ENCODE assay signal across 17 cellular contexts in genomic region chr10:47298730-47299129, GRCh38. TPM values are rescaled to one million over a fixed set of nuclear protein-coding genes. Genes with fewer than 3 reads are reported as not detected.
A peak's percentile ranks its signal among the peaks of the same experiment; 100 is the strongest.
DNase-seq lines count a peak whose midpoint lies in the region; TF ChIP-seq lines count a peak whose summit lies in the region.
"Had no signal": no experiment of that assay in that cellular context is flagged by ENCODE, and none has a peak within 500 bp of the region (broad histone marks: within the 10 kb centered on the region; RNA-seq: fewer than 3 reads in every experiment).

No MANE protein-coding gene starts in this region.

- no peaks in the 10 kb centered on the region for H3K36me3 Mint-ChIP-seq in activated naive CD8-positive, alpha-beta T cell
- no peaks in the 10 kb centered on the region for H3K36me3 Mint-ChIP-seq in activated naive CD8-positive, alpha-beta T cell treated with anti-CD3 and anti-CD28 coated beads for 36 hours
- no peaks in the 10 kb centered on the region for H3K36me3 Mint-ChIP-seq in neural crest cell (ENCODE audit: low read depth)

- H3K9me3 Mint-ChIP-seq in activated naive CD8-positive, alpha-beta T cell (ENCODE audit: low read depth): no peaks in the 10 kb centered on the region
- H3K9me3 Mint-ChIP-seq in activated naive CD8-positive, alpha-beta T cell treated with anti-CD3 and anti-CD28 coated beads for 36 hours: no peaks in the 10 kb centered on the region
- H3K9me3 Mint-ChIP-seq in neural crest cell: no peaks in the 10 kb centered on the region

- no peak overlapping the region for H3K27ac Mint-ChIP-seq in activated naive CD8-positive, alpha-beta T cell
- no peak overlapping the region for H3K27ac Mint-ChIP-seq in activated naive CD8-positive, alpha-beta T cell treated with anti-CD3 and anti-CD28 coated beads for 36 hours
- H3K27ac Mint-ChIP-seq in neural crest cell (ENCODE audit: unreplicated experiment): no peak overlapping the region

- peak in 1 of 2 donors; percentile 66 for TF ChIP-seq EP300 in tibial nerve (IDR thresholded peaks at IDR 0.05)

- no peaks in the 10 kb centered on the region for H3K9me3 ChIP-seq in tibial nerve
- H3K9me3 ChIP-seq: HAP-1 had no signal

- peaks cover 5% of the 10 kb centered on the region for H3K27me3 Mint-ChIP-seq in activated naive CD8-positive, alpha-beta T cell
- peaks cover 11% of the 10 kb centered on the region for H3K27me3 Mint-ChIP-seq in activated naive CD8-positive, alpha-beta T cell treated with anti-CD3 and anti-CD28 coated beads for 36 hours
- peaks cover 45% of the 10 kb centered on the region for H3K27me3 Mint-ChIP-seq in neural crest cell (ENCODE audit: low read depth)

- H3K27me3 ChIP-seq in tibial nerve: peaks cover 0 to 22% of the 10 kb centered on the region in 2 donors

- H3K27ac ChIP-seq in tibial nerve: peak overlapping the region in 3 of 4 donors; percentile 29 to 77 (median 73)
- H3K27ac ChIP-seq: BLaER1 had no signal

- no peaks in the 10 kb centered on the region for H3K36me3 ChIP-seq in tibial nerve
- H3K36me3 ChIP-seq: BLaER1, HAP-1 had no signal

- H3K4me1 Mint-ChIP-seq in activated naive CD8-positive, alpha-beta T cell (ENCODE audit: low read depth): peaks cover 23% of the 10 kb centered on the region
- peaks cover 22% of the 10 kb centered on the region for H3K4me1 Mint-ChIP-seq in activated naive CD8-positive, alpha-beta T cell treated with anti-CD3 and anti-CD28 coated beads for 36 hours
- peaks cover 58% of the 10 kb centered on the region for H3K4me1 Mint-ChIP-seq in neural crest cell

- no peak for DNase-seq in activated naive CD8-positive, alpha-beta T cell treated with anti-CD3 and anti-CD28 coated beads for 36 hours
- DNase-seq in cerebellar cortex (ENCODE audit: low spot score): peak; percentile 9
- no peak for DNase-seq in neural crest cell (ENCODE audit: low read depth, low spot score)
- DNase-seq in tibial nerve (ENCODE audit: low spot score in 2 of 2): no peak
- DNase-seq in NOMO-1 (lab: John Stamatoyannopoulos, UW; ENCODE audit: unreplicated experiment in 2 of 2): no peak
- DNase-seq in DMS53 (lab: John Stamatoyannopoulos, UW): no peak
- no peak for DNase-seq in ecto neural progenitor cell (ENCODE audit: low spot score)
- DNase-seq: 8988T, AML-193, Calu3, DMS 273 treated with DMSO at 0.1 percent for 48 hours, DMS79 had no signal

- no peak for TF ChIP-seq POLR2A in tibial nerve (IDR thresholded peaks at IDR 0.05)

- H3K4me3 Mint-ChIP-seq in activated naive CD8-positive, alpha-beta T cell: peak overlapping the region; percentile 82
- no peak overlapping the region for H3K4me3 Mint-ChIP-seq in activated naive CD8-positive, alpha-beta T cell treated with anti-CD3 and anti-CD28 coated beads for 36 hours
- peak overlapping the region; percentile 86 for H3K4me3 Mint-ChIP-seq in neural crest cell

- WGBS in tibial nerve, 2 donors: 38 to 40% methylated on average over 1 of the region's 1 CpG

- TF ChIP-seq CTCF in neural crest cell (conservative IDR thresholded peaks at IDR 0.05) (no peak), tibial nerve (IDR thresholded peaks at IDR 0.05) (no peak)

- no peak overlapping the region for H3K4me3 ChIP-seq in tibial nerve
- H3K4me3 ChIP-seq: BLaER1, HAP-1 had no signal

- peaks cover 0 to 55% (median 14%) of the 10 kb centered on the region in 4 donors for H3K4me1 ChIP-seq in tibial nerve
- H3K4me1 ChIP-seq: BLaER1, HAP-1 had no signal

RNA-seq across cellular contexts. Expression of gene GDF10, which starts 1.3 kb away (rescaled TPM):
- total RNA-seq in activated naive CD8-positive, alpha-beta T cell treated with anti-CD3 and anti-CD28 coated beads for 36 hours: 1 to 10 TPM; 4.1 TPM
- total RNA-seq in neural crest cell (2.9 and 3.2 TPM in 2 replicates), tibial nerve (10 to 100 TPM; 10.2 to 48.2 (median 22.9) TPM)
- total RNA-seq: Calu3, HT-29 had no signal

RNA-seq across cellular contexts. Expression of gene GDF2, which starts 23.5 kb away (rescaled TPM):
- not detected for total RNA-seq in activated naive CD8-positive, alpha-beta T cell treated with anti-CD3 and anti-CD28 coated beads for 36 hours
- total RNA-seq in neural crest cell (not detected in 2 replicates), tibial nerve (not detected)
- total RNA-seq: Calu3, H1, HT-29 had no signal

RNA-seq across cellular contexts. Expression of gene RBP3, which starts 49.4 kb away (rescaled TPM):
- not detected for total RNA-seq in activated naive CD8-positive, alpha-beta T cell treated with anti-CD3 and anti-CD28 coated beads for 36 hours
- total RNA-seq in neural crest cell: not detected in 2 replicates
- not detected for total RNA-seq in tibial nerve
- total RNA-seq: Calu3, H1 had no signal
